ENCODE assay signal across 10 cellular contexts in genomic region chr14:104797112-104798044, GRCh38. TPM values are rescaled to one million over a fixed set of nuclear protein-coding genes. Genes with fewer than 3 reads are reported as not detected.
DNase-seq lines count a peak whose midpoint lies in the region; ATAC-seq lines count a peak whose summit lies in the region.
"Had no signal": no experiment of that assay in that cellular context is flagged by ENCODE, and none has a peak within 500 bp of the region (broad histone marks: within the 10 kb centered on the region; RNA-seq: fewer than 3 reads in every experiment).

No MANE protein-coding gene starts in this region.

- CTCF ChIA-PET in T-cell (lab: Charles Lee), result no interaction called here

- peaks cover 20% of the 10 kb centered on the region for H3K4me1 ChIP-seq in iPS-15b (ENCODE audit: control insufficient read depth, insufficient read depth, low read length)
- H3K4me1 ChIP-seq: foreskin keratinocyte had no signal

- H3K4me3 ChIP-seq in iPS-15b (ENCODE audit: low read depth, low read length), result peak overlapping the region; percentile 18

- no peak for DNase-seq in T-helper 2 cell treated with Interferon-gamma antibody and Interleukin-4, amounts not matched to agents 5 μg/mL and 100 μg/mL, for 36 hours (ENCODE audit: low spot score)
- no peak for DNase-seq in T-helper 2 cell
- DNase-seq in T-cell, result no peak
- no peak for DNase-seq in stimulated activated naive B cell treated with anti-CD40 and anti-IgM and Interleukin-4, amounts not matched to agents 10 μg/mL and 1 μg/mL and 100 μg/mL, for 72 hours
- DNase-seq in DMS153 (lab: John Stamatoyannopoulos, UW), result no peak
- DNase-seq: activated effector memory CD4-positive, alpha-beta T cell treated with Interleukin-2 at 50 U/mL for 16 hours; foreskin keratinocyte had no signal

- H3K27me3 ChIP-seq in iPS-15b (ENCODE audit: control insufficient read depth, insufficient read depth, low read length), result peaks cover 47% of the 10 kb centered on the region

- no peaks in the 10 kb centered on the region for H3K9me3 ChIP-seq in iPS-15b (ENCODE audit: control insufficient read depth, insufficient read depth, low read length)

- peaks cover 33% of the 10 kb centered on the region for H3K4me1 Mint-ChIP-seq in T-helper 2 cell treated with Interferon-gamma antibody and Interleukin-4, amounts not matched to agents 5 μg/mL and 100 μg/mL, for 36 hours (ENCODE audit: low read depth)
- peaks cover 44 to 52% (median 47%) of the 10 kb centered on the region in 3 donors for H3K4me1 Mint-ChIP-seq in T-cell
- peaks cover 31 to 64% of the 10 kb centered on the region in 2 donors for H3K4me1 Mint-ChIP-seq in stimulated activated naive B cell treated with anti-CD40 and anti-IgM and Interleukin-4, amounts not matched to agents 10 μg/mL and 1 μg/mL and 100 μg/mL, for 72 hours

- H3K4me3 Mint-ChIP-seq in T-helper 2 cell treated with Interferon-gamma antibody and Interleukin-4, amounts not matched to agents 5 μg/mL and 100 μg/mL, for 36 hours, result peak overlapping the region; percentile 64
- peak overlapping the region; percentile 67 to 76 (median 70) for H3K4me3 Mint-ChIP-seq in T-cell
- peak overlapping the region in 1 of 2 donors; percentile 72 for H3K4me3 Mint-ChIP-seq in stimulated activated naive B cell treated with anti-CD40 and anti-IgM and Interleukin-4, amounts not matched to agents 10 μg/mL and 1 μg/mL and 100 μg/mL, for 72 hours

- no peaks in the 10 kb centered on the region for H3K36me3 ChIP-seq in iPS-15b (ENCODE audit: control insufficient read depth, insufficient read depth, low read length)

- POLR2A ChIA-PET in T-cell (lab: Charles Lee), result no interaction called here

- H3K27ac Mint-ChIP-seq in T-helper 2 cell treated with Interferon-gamma antibody and Interleukin-4, amounts not matched to agents 5 μg/mL and 100 μg/mL, for 36 hours, result no peak overlapping the region
- H3K27ac Mint-ChIP-seq in T-cell, result peak overlapping the region; percentile 57 to 86
- H3K27ac Mint-ChIP-seq in stimulated activated naive B cell treated with anti-CD40 and anti-IgM and Interleukin-4, amounts not matched to agents 10 μg/mL and 1 μg/mL and 100 μg/mL, for 72 hours, result no peak overlapping the region

- no peaks in the 10 kb centered on the region for H3K9me3 Mint-ChIP-seq in T-helper 2 cell treated with Interferon-gamma antibody and Interleukin-4, amounts not matched to agents 5 μg/mL and 100 μg/mL, for 36 hours
- H3K9me3 Mint-ChIP-seq in T-cell, result no peaks in the 10 kb centered on the region
- H3K9me3 Mint-ChIP-seq in stimulated activated naive B cell treated with anti-CD40 and anti-IgM and Interleukin-4, amounts not matched to agents 10 μg/mL and 1 μg/mL and 100 μg/mL, for 72 hours, result no peaks in the 10 kb centered on the region

- H3K27me3 Mint-ChIP-seq in T-helper 2 cell treated with Interferon-gamma antibody and Interleukin-4, amounts not matched to agents 5 μg/mL and 100 μg/mL, for 36 hours (ENCODE audit: low read depth), result peaks cover 3% of the 10 kb centered on the region
- no peaks in the 10 kb centered on the region for H3K27me3 Mint-ChIP-seq in T-cell
- H3K27me3 Mint-ChIP-seq in stimulated activated naive B cell treated with anti-CD40 and anti-IgM and Interleukin-4, amounts not matched to agents 10 μg/mL and 1 μg/mL and 100 μg/mL, for 72 hours, result no peaks in the 10 kb centered on the region

- ATAC-seq in T-cell (replicated peaks in 1 of 4) (no peak), GM18861 (IDR thresholded peaks at IDR 0.05; ENCODE audit: unreplicated experiment) (no peak), GM21423 (IDR thresholded peaks at IDR 0.05; ENCODE audit: unreplicated experiment) (no peak)
- peak; percentile 4 to 8 for ATAC-seq in stimulated activated naive B cell treated with anti-CD40 and anti-IgM and Interleukin-4, amounts not matched to agents 10 μg/mL and 1 μg/mL and 100 μg/mL, for 72 hours (replicated peaks)
- ATAC-seq: foreskin keratinocyte had no signal

- H3K9ac ChIP-seq in iPS-15b (ENCODE audit: low read depth, low read length), result no peak overlapping the region

- H3K36me3 Mint-ChIP-seq in T-helper 2 cell treated with Interferon-gamma antibody and Interleukin-4, amounts not matched to agents 5 μg/mL and 100 μg/mL, for 36 hours (ENCODE audit: low read depth), result peaks cover 5% of the 10 kb centered on the region
- no peaks in the 10 kb centered on the region for H3K36me3 Mint-ChIP-seq in T-cell
- peaks cover 0 to 6% of the 10 kb centered on the region in 2 donors for H3K36me3 Mint-ChIP-seq in stimulated activated naive B cell treated with anti-CD40 and anti-IgM and Interleukin-4, amounts not matched to agents 10 μg/mL and 1 μg/mL and 100 μg/mL, for 72 hours

RNA-seq across cellular contexts. Expression of gene AKT1, which starts 1.8 kb away (rescaled TPM):
- 100 to 1,000 TPM in 2 of 5 donors, 10 to 100 TPM in 3; 68.4 to 113 (median 99.7) TPM for total RNA-seq in T-cell

RNA-seq across cellular contexts. Expression of gene ZBTB42, which starts 3.5 kb away (rescaled TPM):
- total RNA-seq in T-cell, result 10 to 100 TPM in 1 of 5 donors, 1 to 10 TPM in 4; 3.5 to 10.5 (median 9.4) TPM

RNA-seq across cellular contexts. Expression of gene SIVA1, which starts 44.4 kb away (rescaled TPM):
- total RNA-seq in T-cell, result 10 to 100 TPM; 62.3 to 93.5 (median 79.5) TPM

Comparison
In these comparisons a context has a peak if more than half of its experiments do, and no peak if none do; other contexts are left out.
1. H3K27ac Mint-ChIP-seq: peak in T-cell (2 of 2); none in T-helper 2 cell treated with Interferon-gamma antibody and Interleukin-4, amounts not matched to agents 5 μg/mL and 100 μg/mL, for 36 hours (single experiment) and stimulated activated naive B cell treated with anti-CD40 and anti-IgM and Interleukin-4, amounts not matched to agents 10 μg/mL and 1 μg/mL and 100 μg/mL, for 72 hours (single experiment).
2. ATAC-seq: peak in stimulated activated naive B cell treated with anti-CD40 and anti-IgM and Interleukin-4, amounts not matched to agents 10 μg/mL and 1 μg/mL and 100 μg/mL, for 72 hours (2 of 2); none in T-cell (0 of 4), GM18861 (single experiment) and GM21423 (single experiment).